13 cellular contexts compared by ENCODE assay signal in genomic region chr2:182078988-182079602, GRCh38.
"Had no signal": no experiment of that assay in that cellular context is flagged by ENCODE, and none has a peak within 500 bp of the region (broad histone marks: within the 10 kb centered on the region; RNA-seq: fewer than 3 reads in every experiment).

No MANE protein-coding gene starts in this region.

- FAIRE-seq: astrocyte had no signal

- DNase-seq: activated CD4-positive, alpha-beta T cell treated with anti-CD3 and anti-CD28 coated beads, Interleukin-2, amount 50 U/mL, for 48 hours; activated CD8-positive, alpha-beta memory T cell treated with anti-CD3 and anti-CD28 coated beads, Interleukin-2, amount 10 ng/mL, durations not matched to agents 7 days and 5 days; activated naive CD4-positive, alpha-beta T cell treated with anti-CD3 and anti-CD28 coated beads, Interleukin-2, amount 50 U/mL, for 16 hours; activated T-cell treated with anti-CD3 and anti-CD28 coated beads, Interleukin-2, amount 50 U/mL, for 1 hour; dermis blood vessel endothelial cell; heart right ventricle; naive B cell; ovary; sigmoid colon; stimulated activated CD4-positive, alpha-beta T cell treated with anti-CD3 and anti-CD28 coated beads, Interleukin-1b, Interleukin-23, amount 100 ng/mL, for 48 hours; stimulated activated naive CD8-positive, alpha-beta T cell treated with anti-CD3 and anti-CD28 coated beads, Interleukin-15, amount 100 ng/mL, for 72 hours; WERI-Rb-1 had no signal
